ENCODE assay signal across 15 cellular contexts in the genomic region with DNA sequence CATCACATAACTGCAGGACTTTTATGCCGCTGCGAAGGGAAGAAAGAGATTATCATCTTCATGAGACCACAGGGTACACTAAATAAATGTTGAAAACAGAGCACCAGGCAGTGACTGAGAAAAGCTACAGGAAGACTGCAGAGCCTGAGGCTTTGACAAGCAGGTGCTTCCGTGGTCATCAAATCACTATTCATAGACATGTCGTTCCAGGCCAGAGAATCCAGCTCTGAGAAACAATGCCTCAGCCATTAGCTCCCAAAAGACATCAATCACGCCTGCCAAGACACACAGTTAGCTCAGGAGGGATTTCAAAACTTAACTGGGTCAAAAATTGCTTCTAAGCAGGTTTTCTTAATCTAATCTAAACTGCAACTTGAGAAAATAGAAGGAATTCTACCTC. TPM values are rescaled to one million over a fixed set of nuclear protein-coding genes. Genes with fewer than 3 reads are reported as not detected.
DNase-seq lines count a peak whose midpoint lies in the region; ATAC-seq and TF ChIP-seq lines count a peak whose summit lies in the region.
"Had no signal": no experiment of that assay in that cellular context is flagged by ENCODE, and none has a peak within 500 bp of the region (broad histone marks: within the 10 kb centered on the region; RNA-seq: fewer than 3 reads in every experiment).

No MANE protein-coding gene starts in this region.

- ATAC-seq in GM18870 (IDR thresholded peaks at IDR 0.05; ENCODE audit: unreplicated experiment) (peak; percentile 91), GM21786 (IDR thresholded peaks at IDR 0.05; ENCODE audit: unreplicated experiment) (peak; percentile 97), HG03521 (IDR thresholded peaks at IDR 0.05; ENCODE audit: unreplicated experiment) (peak; percentile 83)
- ATAC-seq in activated CD8-positive, alpha-beta memory T cell treated with anti-CD3 and anti-CD28 coated beads, Interleukin-2, amount 10 ng/mL, durations not matched to agents 7 days and 5 days = no peak
- ATAC-seq: mucosa of descending colon; stimulated activated naive CD8-positive, alpha-beta T cell treated with anti-CD3 and anti-CD28 coated beads, Interleukin-15, amount 100 ng/mL, for 72 hours had no signal

- H3K9me3 Mint-ChIP-seq in endodermal cell = no peaks in the 10 kb centered on the region
- peaks cover 2% of the 10 kb centered on the region for H3K9me3 Mint-ChIP-seq in activated CD8-positive, alpha-beta memory T cell treated with anti-CD3 and anti-CD28 coated beads, Interleukin-2, amount 10 ng/mL, durations not matched to agents 7 days and 5 days (ENCODE audit: low read depth)

- 76 to 85% methylated on average over 4 to 5 of the region's 5 CpGs for WGBS in endodermal cell (ENCODE audit: insufficient coverage in 1 of 2, insufficient read length in 1 of 2), 2 experiments
- WGBS in lower leg skin, 2 donors = 50 to 57% methylated on average over 5 of the region's 5 CpGs

- H3K27ac Mint-ChIP-seq in endodermal cell = no peak overlapping the region
- H3K27ac Mint-ChIP-seq in activated CD8-positive, alpha-beta memory T cell treated with anti-CD3 and anti-CD28 coated beads, Interleukin-2, amount 10 ng/mL, durations not matched to agents 7 days and 5 days = no peak overlapping the region
- H3K27ac Mint-ChIP-seq: stimulated activated naive CD8-positive, alpha-beta T cell treated with anti-CD3 and anti-CD28 coated beads, Interleukin-15, amount 100 ng/mL, for 72 hours had no signal

- DNase-seq in endodermal cell (no peak), 8988T (no peak), ascending aorta (ENCODE audit: low spot score in 2 of 2) (no peak), lower leg skin (ENCODE audit: low spot score in 2 of 2) (no peak)
- no peak for DNase-seq in activated CD8-positive, alpha-beta memory T cell treated with anti-CD3 and anti-CD28 coated beads, Interleukin-2, amount 10 ng/mL, durations not matched to agents 7 days and 5 days
- DNase-seq: DND-41; mucosa of descending colon; NCI-H1694 treated with DMSO at 0.1 percent for 48 hours; spleen; stimulated activated naive CD8-positive, alpha-beta T cell treated with anti-CD3 and anti-CD28 coated beads, Interleukin-15, amount 100 ng/mL, for 72 hours had no signal

- H3K9ac ChIP-seq in endodermal cell (ENCODE audit: extremely low read depth, low read length, poor library complexity, severe bottlenecking) = no peak overlapping the region

- TF ChIP-seq CTCF in endodermal cell (conservative IDR thresholded peaks at IDR 0.05) (no peak), ascending aorta (IDR thresholded peaks at IDR 0.05) (no peak), lower leg skin (IDR thresholded peaks at IDR 0.05) (no peak)

- H3K27me3 ChIP-seq in endodermal cell (ENCODE audit: control insufficient read depth, insufficient read depth, low read length, poor library complexity, severe bottlenecking) (no peaks in the 10 kb centered on the region), ascending aorta (no peaks in the 10 kb centered on the region)
- H3K27me3 ChIP-seq: spleen had no signal

- CTCF ChIA-PET in activated CD8-positive, alpha-beta memory T cell treated with anti-CD3 and anti-CD28 coated beads, Interleukin-2, amount 10 ng/mL, durations not matched to agents 7 days and 5 days (lab: Charles Lee) = no interaction called here

- no peaks in the 10 kb centered on the region for H3K4me1 Mint-ChIP-seq in endodermal cell
- no peaks in the 10 kb centered on the region for H3K4me1 Mint-ChIP-seq in activated CD8-positive, alpha-beta memory T cell treated with anti-CD3 and anti-CD28 coated beads, Interleukin-2, amount 10 ng/mL, durations not matched to agents 7 days and 5 days
- H3K4me1 Mint-ChIP-seq: stimulated activated naive CD8-positive, alpha-beta T cell treated with anti-CD3 and anti-CD28 coated beads, Interleukin-15, amount 100 ng/mL, for 72 hours had no signal

- intact Hi-C loops in ascending aorta (cut with DNase I) = no loop called here
- intact Hi-C loops in lower leg skin (cut with DNase I; ENCODE audit: low total_unique reads) = no loop called here

- H3K9me3 ChIP-seq in endodermal cell (ENCODE audit: control insufficient read depth, low read length) (no peaks in the 10 kb centered on the region), ascending aorta (no peaks in the 10 kb centered on the region)
- H3K9me3 ChIP-seq: spleen had no signal

- no peak for TF ChIP-seq POLR2A in lower leg skin (IDR thresholded peaks at IDR 0.05)

- H3K27me3 Mint-ChIP-seq in endodermal cell (ENCODE audit: insufficient read depth) = no peaks in the 10 kb centered on the region
- no peaks in the 10 kb centered on the region for H3K27me3 Mint-ChIP-seq in activated CD8-positive, alpha-beta memory T cell treated with anti-CD3 and anti-CD28 coated beads, Interleukin-2, amount 10 ng/mL, durations not matched to agents 7 days and 5 days
- H3K27me3 Mint-ChIP-seq: stimulated activated naive CD8-positive, alpha-beta T cell treated with anti-CD3 and anti-CD28 coated beads, Interleukin-15, amount 100 ng/mL, for 72 hours had no signal

- no peaks in the 10 kb centered on the region for H3K36me3 Mint-ChIP-seq in endodermal cell (ENCODE audit: low read depth)
- H3K36me3 Mint-ChIP-seq in activated CD8-positive, alpha-beta memory T cell treated with anti-CD3 and anti-CD28 coated beads, Interleukin-2, amount 10 ng/mL, durations not matched to agents 7 days and 5 days = no peaks in the 10 kb centered on the region

- no peak overlapping the region for H3K4me3 ChIP-seq in endodermal cell (ENCODE audit: low read length)
- H3K4me3 ChIP-seq in ascending aorta = no peak overlapping the region
- H3K4me3 ChIP-seq in lower leg skin (ENCODE audit: low read depth, poor library complexity, severe bottlenecking) = no peak overlapping the region
- H3K4me3 ChIP-seq: mucosa of descending colon, spleen had no signal

- H3K4me3 Mint-ChIP-seq in endodermal cell = no peak overlapping the region
- no peak overlapping the region for H3K4me3 Mint-ChIP-seq in activated CD8-positive, alpha-beta memory T cell treated with anti-CD3 and anti-CD28 coated beads, Interleukin-2, amount 10 ng/mL, durations not matched to agents 7 days and 5 days
- H3K4me3 Mint-ChIP-seq: stimulated activated naive CD8-positive, alpha-beta T cell treated with anti-CD3 and anti-CD28 coated beads, Interleukin-15, amount 100 ng/mL, for 72 hours had no signal

- H3K4me1 ChIP-seq in endodermal cell (ENCODE audit: control insufficient read depth, insufficient read depth, low read length) = no peaks in the 10 kb centered on the region
- H3K4me1 ChIP-seq in ascending aorta = no peaks in the 10 kb centered on the region
- H3K4me1 ChIP-seq: spleen had no signal

- no peaks in the 10 kb centered on the region for H3K36me3 ChIP-seq in endodermal cell (ENCODE audit: control insufficient read depth, insufficient read depth, low read length)
- H3K36me3 ChIP-seq in ascending aorta = no peaks in the 10 kb centered on the region
- H3K36me3 ChIP-seq: spleen had no signal

- H3K27ac ChIP-seq in endodermal cell (ENCODE audit: low read depth, low read length) = peak overlapping the region; percentile 88
- no peak overlapping the region for H3K27ac ChIP-seq in ascending aorta
- H3K27ac ChIP-seq: spleen had no signal

RNA-seq across cellular contexts. Expression of a gene that starts 47.2 kb away (rescaled TPM):
- not detected for total RNA-seq in endodermal cell
- polyA plus RNA-seq in endodermal cell (2013, experiment 1 of 2) = not detected
- polyA plus RNA-seq in endodermal cell (2013, experiment 2 of 2) = not detected
- not detected for total RNA-seq in ascending aorta
- total RNA-seq in lower leg skin = not detected
- not detected for total RNA-seq in activated CD8-positive, alpha-beta memory T cell treated with anti-CD3 and anti-CD28 coated beads, Interleukin-2, amount 10 ng/mL, durations not matched to agents 7 days and 5 days
- total RNA-seq: glomerular endothelial cell; mucosa of descending colon; spleen; T-helper 2 cell treated with Interferon-gamma antibody and Interleukin-4, amounts not matched to agents 100 ng/mL and 5 ng/mL, for 36 hours had no signal
- polyA plus RNA-seq: spleen had no signal
